10 cellular contexts compared by ENCODE assay signal in genomic region chr7:155962191-155962967, GRCh38.
DNase-seq lines count a peak whose midpoint lies in the region; ATAC-seq lines count a peak whose summit lies in the region.
"Had no signal": no experiment of that assay in that cellular context is flagged by ENCODE, and none has a peak within 500 bp of the region (broad histone marks: within the 10 kb centered on the region; RNA-seq: fewer than 3 reads in every experiment).

No MANE protein-coding gene starts in this region.

- DNase-seq in NOMO-1 (lab: John Stamatoyannopoulos, UW; ENCODE audit: unreplicated experiment in 2 of 2) (peak; percentile 3 to 41), NOMO-1 treated with dmso at 0.1 percent for 144 hours (lab: John Stamatoyannopoulos, UW; ENCODE audit: unreplicated experiment) (no peak), SW480 (ENCODE audit: low spot score) (peak; percentile 95), GM19240 (ENCODE audit: insufficient read length, low spot score) (no peak), right cardiac atrium (no peak)
- peak; percentile 17 to 38 for DNase-seq in stimulated activated CD4-positive, alpha-beta T cell treated with anti-CD3 and anti-CD28 coated beads, Interleukin-4, amount 100 ng/mL, for 48 hours (ENCODE audit: low read depth in 2 of 2)
- DNase-seq: NCI-H1694 treated with DMSO at 0.1 percent for 48 hours had no signal

- intact Hi-C loops in right cardiac atrium (cut with DNase I), result no loop called here

- no peak overlapping the region for H3K27ac ChIP-seq in right cardiac atrium (ENCODE audit: low read length)

- H3K4me1 ChIP-seq in right cardiac atrium (ENCODE audit: control insufficient read depth, insufficient read depth, low read length), result no peaks in the 10 kb centered on the region

- no peaks in the 10 kb centered on the region for H3K9me3 ChIP-seq in right cardiac atrium (ENCODE audit: control insufficient read depth, low read length)
- H3K9me3 ChIP-seq: upper lobe of left lung had no signal

- ATAC-seq in esophagus mucosa (peak; percentile 87), GM19467 (IDR thresholded peaks at IDR 0.05; ENCODE audit: unreplicated experiment) (no peak), right cardiac atrium (no peak)

- no peaks in the 10 kb centered on the region for H3K27me3 ChIP-seq in right cardiac atrium (ENCODE audit: control insufficient read depth, insufficient read depth)
- H3K27me3 ChIP-seq: upper lobe of left lung had no signal

- H3K4me3 ChIP-seq in right cardiac atrium (ENCODE audit: low read length), result no peak overlapping the region

- WGBS in right cardiac atrium, result 76% methylated on average over 13 of the region's 13 CpGs

Comparison
In these comparisons a context has a peak if more than half of its experiments do, and no peak if none do; other contexts are left out.
1. DNase-seq: peak in NOMO-1 (2 of 2), SW480 (single experiment) and stimulated activated CD4-positive, alpha-beta T cell treated with anti-CD3 and anti-CD28 coated beads, Interleukin-4, amount 100 ng/mL, for 48 hours (2 of 2); none in NOMO-1 treated with dmso at 0.1 percent for 144 hours (single experiment), GM19240 (single experiment) and right cardiac atrium (0 of 3).